10 cellular contexts compared by ENCODE assay signal in genomic region chr2:106147665-106148064, GRCh38. TPM values are rescaled to one million over a fixed set of nuclear protein-coding genes. Genes with fewer than 3 reads are reported as not detected.
DNase-seq lines count a peak whose midpoint lies in the region; ATAC-seq, FAIRE-seq and TF ChIP-seq lines count a peak whose summit lies in the region.
"Had no signal": no experiment of that assay in that cellular context is flagged by ENCODE, and none has a peak within 500 bp of the region (broad histone marks: within the 10 kb centered on the region; RNA-seq: fewer than 3 reads in every experiment).

No MANE protein-coding gene starts in this region.

- DNase-seq in A549 (ENCODE audit: low read depth in 1 of 2, low spot score in 1 of 2) (no peak), GM12878 (ENCODE audit: low read depth, low spot score) (peak; percentile 5), COLO829 (ENCODE audit: low spot score) (no peak), prostate gland (ENCODE audit: low spot score) (no peak), heart right ventricle (no peak), NCI-H187 (lab: John Stamatoyannopoulos, UW) (no peak)
- DNase-seq: NCI-H1417 treated with DMSO at 0.1 percent for 48 hours, SJCRH30 had no signal

- TF ChIP-seq EP300 in A549 (IDR thresholded peaks at IDR 0.05), result no peak
- no peak for TF ChIP-seq EP300 in GM12878 (IDR thresholded peaks at IDR 0.05; ENCODE audit: borderline replicate concordance in 1 of 2, control insufficient read depth in 1 of 2, low read depth in 2 of 2, low read length in 2 of 2)

- H3K4me2 ChIP-seq in A549, result peak overlapping the region; percentile 48
- peak overlapping the region; percentile 44 for H3K4me2 ChIP-seq in GM12878 (ENCODE audit: control insufficient read depth, insufficient read depth)

- H2AFZ ChIP-seq in GM12878 (ENCODE audit: control insufficient read depth, low read depth, low read length), result peak overlapping the region; percentile 64

- H3K9me3 ChIP-seq in A549 (no peaks in the 10 kb centered on the region), GM12878 (replicated peaks; ENCODE audit: control insufficient read depth, insufficient read depth, low read length) (no peaks in the 10 kb centered on the region), prostate gland (no peaks in the 10 kb centered on the region), heart right ventricle (peaks cover 0 to under 1% (median 0%) of the 10 kb centered on the region in 11 donors)
- H3K9me3 ChIP-seq: SJCRH30 had no signal

- RAD21 ChIA-PET in GM12878 (lab: Charles Lee; ENCODE audit: unreplicated experiment), result no interaction called here

- no TSS peak for BruUV-seq in GM12878 (replicated peaks; lab: Mats Ljungman, UMichigan)

- no peaks in the 10 kb centered on the region for H3K79me2 ChIP-seq in GM12878 (ENCODE audit: control insufficient read depth, insufficient read depth, low read length)

- POLR2A ChIA-PET in A549 (lab: Yijun Ruan, JAX) (no interaction called here), GM12878 (lab: Charles Lee) (no interaction called here)

- intact Hi-C loops in GM12878 (cut with micrococcal nuclease; ENCODE audit: unreplicated experiment) (no loop called here), prostate gland (cut with DNase I) (no loop called here), heart right ventricle (cut with DNase I) (loop anchor here in 1 of 10 donors (2.0 kb wide), 1 partner anchor 35 kb away; no protein-coding TSS in a partner anchor)

- H3K27ac ChIP-seq in A549 (peak overlapping the region in 1 of 2 experiments; percentile 69; a peak in 4 of 6 replicates), GM12878 (ENCODE audit: control insufficient read depth, insufficient read depth) (peak overlapping the region; percentile 56), prostate gland (no peak overlapping the region), heart right ventricle (no peak overlapping the region)
- H3K27ac ChIP-seq: SJCRH30 had no signal

- TF ChIP-seq RAD21 in A549 (conservative IDR thresholded peaks at IDR 0.05 in 1 of 2, IDR thresholded peaks at IDR 0.05 in 1 of 2), result no peak
- no peak for TF ChIP-seq RAD21 in GM12878 (IDR thresholded peaks at IDR 0.05; ENCODE audit: insufficient read depth, low read depth, low read length)

- TF ChIP-seq CTCF in A549 (IDR thresholded peaks at IDR 0.05) (no peak), GM12878 (IDR thresholded peaks at IDR 0.05 in 2 of 3, conservative IDR thresholded peaks at IDR 0.05 in 1 of 3; ENCODE audit: control insufficient read depth in 2 of 3, extremely low read depth in 1 of 3, insufficient read depth in 1 of 3, low read depth in 3 of 3, low read length in 3 of 3) (no peak), prostate gland (IDR thresholded peaks at IDR 0.05) (no peak), heart right ventricle (IDR thresholded peaks at IDR 0.05) (no peak)

- in situ Hi-C loops in GM12878 (cut with MboI), result no loop called here

- ATAC-seq in A549 (no peak), GM19025 (IDR thresholded peaks at IDR 0.05; ENCODE audit: low read depth, unreplicated experiment) (peak; percentile 40), HG03521 (IDR thresholded peaks at IDR 0.05; ENCODE audit: unreplicated experiment) (peak; percentile 45), GM12878 (peak; percentile 62), heart right ventricle (no peak)

- TF ChIP-seq POLR2A in A549 (IDR thresholded peaks at IDR 0.05; ENCODE audit: low read length) (no peak), GM12878 (IDR thresholded peaks at IDR 0.05; ENCODE audit: low read depth, low read length) (no peak), prostate gland (IDR thresholded peaks at IDR 0.05) (no peak)

- H3K36me3 ChIP-seq in GM12878 (ENCODE audit: control insufficient read depth in 2 of 2, insufficient read depth in 2 of 2, low read length in 1 of 2) (peaks cover under 1 to 7% of the 10 kb centered on the region in 2 experiments; a peak in 3 of 4 replicates), prostate gland (no peaks in the 10 kb centered on the region), heart right ventricle (peaks cover 0 to 33% (median 0%) of the 10 kb centered on the region in 9 donors)

- no peaks in the 10 kb centered on the region for H4K20me1 ChIP-seq in GM12878 (ENCODE audit: control insufficient read depth, insufficient read depth)

- no peak overlapping the region for H3K4me3 ChIP-seq in A549
- H3K4me3 ChIP-seq in GM12878, result no peak overlapping the region
- no peak overlapping the region for H3K4me3 ChIP-seq in prostate gland
- H3K4me3 ChIP-seq in heart right ventricle, result no peak overlapping the region
- H3K4me3 ChIP-seq: SJCRH30 had no signal

- peak overlapping the region; percentile 18; the same call in 1 of the 2 replicates for H3K9ac ChIP-seq in GM12878 (ENCODE audit: control insufficient read depth, insufficient read depth, low read length)

- SMC1A ChIA-PET in GM12878 (lab: Charles Lee; ENCODE audit: uncharacterized antibody, unreplicated experiment), result interaction anchor here (0.8 to 1.8 kb wide), 7 partner anchors 8 to 407 kb away, joined by 3 to 8 read pairs (median 4); no protein-coding TSS in a partner anchor

- peaks cover 17% of the 10 kb centered on the region for H3K4me1 ChIP-seq in A549
- H3K4me1 ChIP-seq in GM12878 (ENCODE audit: control insufficient read depth, insufficient read depth, low read length), result peaks cover 20% of the 10 kb centered on the region
- H3K4me1 ChIP-seq in prostate gland (replicated peaks), result no peaks in the 10 kb centered on the region
- H3K4me1 ChIP-seq in heart right ventricle, result peaks cover 0 to 10% (median 0%) of the 10 kb centered on the region in 9 donors
- H3K4me1 ChIP-seq: SJCRH30 had no signal

- CTCF ChIA-PET in A549 (lab: Yijun Ruan, JAX), result interaction anchor here (0.9 kb wide), 1 partner anchor 8 kb away, joined by 3 read pairs; no protein-coding TSS in a partner anchor
- CTCF ChIA-PET in GM12878 (lab: Yijun Ruan, JAX), result interaction anchor here (0.6 to 1.4 kb wide), 4 partner anchors 7 to 715 kb away, joined by 3 to 4 read pairs (median 4); no protein-coding TSS in a partner anchor

- 88% methylated on average over 3 of the region's 3 CpGs for WGBS in A549 (ENCODE audit: missing lambda C conversion rate)
- WGBS in GM12878 (ENCODE audit: insufficient coverage, insufficient replicate concordance, low lambda C conversion rate, missing lambda C conversion rate), result 52% methylated on average over 3 of the region's 3 CpGs
- 89% methylated on average over 3 of the region's 3 CpGs for WGBS in prostate gland
- 95 to 98% methylated on average over 3 of the region's 3 CpGs for WGBS in heart right ventricle, 2 donors

- no peaks in the 10 kb centered on the region for H3K27me3 ChIP-seq in GM12878 (replicated peaks in 1 of 2; ENCODE audit: control insufficient read depth in 2 of 2, insufficient read depth in 2 of 2, low read length in 1 of 2)
- no peaks in the 10 kb centered on the region for H3K27me3 ChIP-seq in prostate gland (replicated peaks; ENCODE audit: insufficient read depth)
- no peaks in the 10 kb centered on the region for H3K27me3 ChIP-seq in heart right ventricle
- H3K27me3 ChIP-seq: SJCRH30 had no signal

- no peak for FAIRE-seq in A549 (lab: Jason Lieb, UNC)
- FAIRE-seq in GM12878 (lab: Jason Lieb, UNC), result no peak

TF ChIP-seq in A549, 52 proteins besides CTCF, POLR2A, EP300 and RAD21:
- TF ChIP-seq CBX2 (IDR thresholded peaks at IDR 0.05; ENCODE audit: borderline replicate concordance, low read depth) (no peak), CHD2 (IDR thresholded peaks at IDR 0.05; ENCODE audit: low read length, partially characterized antibody) (no peak)

RNA-seq across cellular contexts. Expression of gene UXS1, which starts 46.4 kb away (rescaled TPM):
- 53.2 and 54.0 TPM in 2 replicates for polyA plus RNA-seq in A549 (2011; rRNA removed)
- polyA plus RNA-seq in A549 (2012; cell fraction: cytosol; rRNA removed), result 56.3 and 60.1 TPM in 2 replicates
- 48.4 and 64.3 TPM in 2 replicates for polyA plus RNA-seq in A549 (2012; cell fraction: nucleus; rRNA removed)
- polyA plus RNA-seq in A549 (2017; fragmentation: RNase III; extraction: RNeasy Plus Mini Kit Qiagen cat#74134 plus additional on column Dnase treatment), result 48.5 to 53.6 TPM (median 50.5 TPM) in 3 replicates
- polyA minus RNA-seq in A549 (2011; rRNA and poly(A)+ RNA removed), result 79.5 and 83.6 TPM in 2 replicates
- total RNA-seq in GM12878 (2013; cell fraction: nucleolus; rRNA removed), result 59.8 and 62.8 TPM in 2 replicates
- 14.6 and 18.0 TPM in 2 replicates for total RNA-seq in GM12878 (2014; rRNA removed)
- 13.2 and 13.6 TPM in 2 replicates for total RNA-seq in GM12878 (2014; rRNA removed; fragmentation: Illumina TruSeq; extraction: Trizol)
- total RNA-seq in GM12878 (2021), result 22.9 and 25.4 TPM in 2 replicates
- polyA plus RNA-seq in GM12878 (2011; ENCODE audit: low read depth), result 10.8 TPM
- polyA plus RNA-seq in GM12878 (2011; rRNA removed), result 18.4 and 24.0 TPM in 2 replicates
- 17.3 and 24.1 TPM in 2 replicates for polyA plus RNA-seq in GM12878 (2011; cell fraction: cytosol; rRNA removed)
- 32.5 and 36.5 TPM in 2 replicates for polyA plus RNA-seq in GM12878 (2011; cell fraction: nucleus; rRNA removed)
- 15.7 and 17.2 TPM in 2 replicates for polyA plus RNA-seq in GM12878 (2012)
- 25.4 and 33.4 TPM in 2 replicates for polyA plus RNA-seq in GM12878 (2014; fragmentation: Illumina TruSeq; extraction: Trizol)
- polyA plus RNA-seq in GM12878 (2014; fragmentation: Nextera tagmentation; extraction: Ambion mirVana), result 10 to 100 TPM in 1 of 2 experiments, 1 to 10 TPM in 1; 6.0 to 10.5 TPM
- 21.2 and 25.2 TPM in 2 replicates for polyA plus RNA-seq in GM12878 (2014; rRNA removed)
- 10 to 100 TPM; 24.0 to 24.9 TPM for polyA plus RNA-seq in GM12878 (2016; fragmentation: Nextera tagmentation; extraction: Ambion mirVana)
- 35.3 and 52.3 TPM in 2 replicates for polyA minus RNA-seq in GM12878 (2011; rRNA and poly(A)+ RNA removed)
- 10.4 and 13.9 TPM in 2 replicates for polyA minus RNA-seq in GM12878 (2011; cell fraction: cytosol; rRNA and poly(A)+ RNA removed)
- 27.9 and 39.3 TPM in 2 replicates for polyA minus RNA-seq in GM12878 (2011; cell fraction: nucleus; rRNA and poly(A)+ RNA removed)
- total RNA-seq in prostate gland, result 10 to 100 TPM; 30.7 to 54.8 TPM
- 10 to 100 TPM; 22.0 to 35.0 (median 25.9) TPM for total RNA-seq in heart right ventricle
- polyA plus RNA-seq in heart right ventricle, result 10 to 100 TPM in 1 of 2 donors, 1 to 10 TPM in 1; 7.1 to 19.9 TPM

Comparison
In these comparisons a context has a peak if more than half of its experiments do, and no peak if none do; other contexts are left out.
1. ATAC-seq: peak in GM19025 (single experiment), HG03521 (single experiment) and GM12878 (single experiment); none in A549 (0 of 2) and heart right ventricle (0 of 8).